Comparison of ENCODE assay signal across 8 cellular contexts in the genomic region with DNA sequence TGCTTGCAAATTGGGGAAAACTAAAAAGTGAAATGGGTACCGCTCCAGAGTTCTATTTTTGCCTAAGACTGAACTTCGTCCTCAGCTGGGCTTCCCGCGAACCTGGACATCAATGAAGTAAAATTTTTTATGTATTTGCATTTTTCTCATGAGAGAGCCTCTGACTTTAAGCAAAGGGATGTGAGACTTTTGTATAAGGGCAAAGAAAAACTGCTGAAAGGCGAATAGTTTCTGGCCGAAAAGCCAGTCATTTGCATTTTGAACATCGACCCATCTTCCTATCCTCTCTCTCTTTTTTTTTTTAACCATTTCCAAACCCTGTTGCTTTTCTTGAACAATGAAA. TPM values are rescaled to one million over a fixed set of nuclear protein-coding genes. Genes with fewer than 3 reads are reported as not detected.
A peak's percentile ranks its signal among the peaks of the same experiment; 100 is the strongest.
DNase-seq lines count a peak whose midpoint lies in the region; ATAC-seq and TF ChIP-seq lines count a peak whose summit lies in the region.

No MANE protein-coding gene starts in this region.

- peak; percentile 26 for ATAC-seq in GM19397 (IDR thresholded peaks at IDR 0.05; ENCODE audit: unreplicated experiment)

- peak overlapping the region; percentile 85 for H3K4me3 ChIP-seq in Jurkat, Clone E6-1 (ENCODE audit: low read length)
- H3K4me3 ChIP-seq in effector memory CD4-positive, alpha-beta T cell (ENCODE audit: insufficient read depth, low read depth, low read length, poor library complexity, severe bottlenecking), result peak overlapping the region; percentile 92
- H3K4me3 ChIP-seq in ovary, result peak overlapping the region; percentile 81

- peaks cover 10% of the 10 kb centered on the region for H3K4me1 ChIP-seq in effector memory CD4-positive, alpha-beta T cell (ENCODE audit: control insufficient read depth, insufficient read depth, low read length, poor library complexity, severe bottlenecking)
- H3K4me1 ChIP-seq in ovary (ENCODE audit: insufficient read depth), result peaks cover 4% of the 10 kb centered on the region

- intact Hi-C loops in ovary (cut with DNase I), result no loop called here

- no peak for TF ChIP-seq EP300 in ovary (IDR thresholded peaks at IDR 0.05)

- DNase-seq in Jurkat, Clone E6-1 (ENCODE audit: low read depth, low spot score), result no peak
- no peak for DNase-seq in effector memory CD4-positive, alpha-beta T cell
- DNase-seq in ovary, result no peak
- no peak for DNase-seq in AG20443 (ENCODE audit: low spot score)
- no peak for DNase-seq in mesenteric fat pad (ENCODE audit: low spot score)
- DNase-seq in GM19240 (ENCODE audit: insufficient read length, low spot score), result no peak
- DNase-seq in stimulated activated naive CD4-positive, alpha-beta T cell (lab: John Stamatoyannopoulos, UW), result no peak

- TF ChIP-seq POLR2A in ovary (IDR thresholded peaks at IDR 0.05), result no peak

- peaks cover 33% of the 10 kb centered on the region for H3K36me3 ChIP-seq in effector memory CD4-positive, alpha-beta T cell (ENCODE audit: control insufficient read depth, insufficient read depth, low read length)
- H3K36me3 ChIP-seq in ovary, result no peaks in the 10 kb centered on the region

- H3K27me3 ChIP-seq in effector memory CD4-positive, alpha-beta T cell (replicated peaks; ENCODE audit: control insufficient read depth, insufficient read depth, low read length, poor library complexity, severe bottlenecking), result no peaks in the 10 kb centered on the region
- H3K27me3 ChIP-seq in ovary, result no peaks in the 10 kb centered on the region

- H3K27ac ChIP-seq in effector memory CD4-positive, alpha-beta T cell (ENCODE audit: insufficient read depth, low read length, poor library complexity, severe bottlenecking), result peak overlapping the region; percentile 91
- peak overlapping the region in 1 of 2 donors; percentile 70 for H3K27ac ChIP-seq in ovary

- WGBS in ovary, 3 donors, result 1% methylated on average over 7 of the region's 7 CpGs

- H3K9me3 ChIP-seq in effector memory CD4-positive, alpha-beta T cell (ENCODE audit: control insufficient read depth, low read length), result no peaks in the 10 kb centered on the region
- H3K9me3 ChIP-seq in ovary, result no peaks in the 10 kb centered on the region

- no peak for TF ChIP-seq CTCF in ovary (IDR thresholded peaks at IDR 0.05)

RNA-seq across cellular contexts. Expression of a gene that starts 0.6 kb away (rescaled TPM):
- polyA plus RNA-seq in Jurkat, Clone E6-1 (2012; ENCODE audit: insufficient read depth, insufficient read length), result 110 TPM
- 10 to 100 TPM; 41.2 to 71.7 (median 60.3) TPM for total RNA-seq in ovary
- polyA plus RNA-seq in ovary, result 10 to 100 TPM; 69.8 to 87.0 TPM
- 43.8 TPM for total RNA-seq in mesenteric fat pad

RNA-seq across cellular contexts. Expression of a gene that starts 46.8 kb away (rescaled TPM):
- polyA plus RNA-seq in Jurkat, Clone E6-1 (2012; ENCODE audit: insufficient read depth, insufficient read length), result 47.1 TPM
- total RNA-seq in ovary, result 10 to 100 TPM; 11.1 to 29.5 (median 21.9) TPM
- polyA plus RNA-seq in ovary, result 10 to 100 TPM; 16.8 to 17.8 TPM
- 27.9 TPM for total RNA-seq in mesenteric fat pad

RNA-seq across cellular contexts. Expression of a gene that starts 49.6 kb away (rescaled TPM):
- polyA plus RNA-seq in Jurkat, Clone E6-1 (2012; ENCODE audit: insufficient read depth, insufficient read length), result 233 TPM
- 10 to 100 TPM; 55.1 to 94.0 (median 82.1) TPM for total RNA-seq in ovary
- polyA plus RNA-seq in ovary, result 100 to 1,000 TPM in 1 of 2 donors, 10 to 100 TPM in 1; 66.2 to 104 TPM
- total RNA-seq in mesenteric fat pad, result 127 TPM
